ENCODE assay signal across 8 cellular contexts in the genomic region with DNA sequence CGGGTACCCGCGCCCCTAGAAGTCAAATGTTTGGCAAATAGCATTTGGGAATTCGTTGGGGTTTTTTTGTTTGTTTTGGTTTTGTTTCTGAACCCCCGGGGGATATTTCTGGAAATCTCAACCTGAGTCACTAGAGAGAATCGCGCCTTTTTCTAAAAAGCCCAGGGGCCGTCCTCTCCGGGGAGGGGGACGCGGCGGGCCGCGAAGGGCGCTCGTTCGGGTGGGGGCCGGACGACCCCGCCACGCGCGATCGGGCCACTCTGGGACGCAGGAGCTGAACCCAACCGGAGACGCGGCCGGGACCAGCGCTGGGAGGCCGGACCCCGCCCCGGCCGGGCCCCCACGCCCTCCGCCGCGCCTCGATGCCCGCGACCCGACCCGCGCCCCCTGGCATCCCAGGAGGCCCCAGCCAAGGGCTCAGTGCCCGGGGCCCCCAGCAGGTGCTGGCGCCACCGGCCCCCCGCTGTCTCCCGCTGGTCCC. TPM values are rescaled to one million over a fixed set of nuclear protein-coding genes. Genes with fewer than 3 reads are reported as not detected.
DNase-seq lines count a peak whose midpoint lies in the region; ATAC-seq and TF ChIP-seq lines count a peak whose summit lies in the region.

No MANE protein-coding gene starts in this region.

- H3K27ac ChIP-seq in HUES64 (ENCODE audit: low read depth, low read length) (peak overlapping the region; percentile 50; the same call in 1 of the 2 replicates), mammary epithelial cell (ENCODE audit: insufficient read depth, low read depth, low read length) (peak overlapping the region; percentile 83), lung (ENCODE audit: low read depth in 1 of 2, low read length in 1 of 2) (peak overlapping the region; percentile 93 to 94), urinary bladder (ENCODE audit: low read depth) (peak overlapping the region; percentile 99)

- H3K4me3 ChIP-seq in HUES64 (ENCODE audit: low read length) (peak overlapping the region; percentile 65), mammary epithelial cell (replicated peaks in 1 of 3; ENCODE audit: insufficient read depth in 1 of 3, low read depth in 2 of 3, low read length in 3 of 3) (peak overlapping the region; percentile 72 to 88 (median 84)), lung (peak overlapping the region; percentile 82), urinary bladder (ENCODE audit: low read depth, low read length) (peak overlapping the region; percentile 99)

- peak in 1 of 2 donors; percentile 14 for DNase-seq in activated T-cell treated with anti-CD3 and anti-CD28 coated beads, Interleukin-2, amount 50 U/mL, for 72 hours
- DNase-seq in activated T-cell treated with anti-CD3 and anti-CD28 coated beads, Interleukin-2, amount 50 U/mL, for 1 hour: no peak
- DNase-seq in mammary epithelial cell (no peak), lung (ENCODE audit: low spot score) (no peak), SKM-1 (lab: John Stamatoyannopoulos, UW; ENCODE audit: unreplicated experiment) (no peak)

- dilution Hi-C loops in mammary epithelial cell (cut with HindIII; ENCODE audit: low sequenced_read_pairs): no loop called here

- H4K20me1 ChIP-seq in mammary epithelial cell (ENCODE audit: insufficient read depth, low read length): no peaks in the 10 kb centered on the region

- H3K4me1 Mint-ChIP-seq in activated T-cell treated with anti-CD3 and anti-CD28 coated beads, Interleukin-2, amount 50 U/mL, for 72 hours (ENCODE audit: low read depth): peaks cover 40% of the 10 kb centered on the region

- H3K36me3 ChIP-seq in HUES64 (ENCODE audit: insufficient read depth, low read length): no peaks in the 10 kb centered on the region
- no peaks in the 10 kb centered on the region for H3K36me3 ChIP-seq in mammary epithelial cell (ENCODE audit: insufficient read depth, low read length)
- no peaks in the 10 kb centered on the region for H3K36me3 ChIP-seq in lung (ENCODE audit: control insufficient read depth in 2 of 2, insufficient read depth in 2 of 2, low read length in 2 of 2)
- H3K36me3 ChIP-seq in urinary bladder (ENCODE audit: insufficient read depth): no peaks in the 10 kb centered on the region

- peak overlapping the region; percentile 22 for H2AFZ ChIP-seq in mammary epithelial cell (ENCODE audit: low read depth, low read length)

- TF ChIP-seq CTCF in mammary epithelial cell (conservative IDR thresholded peaks at IDR 0.05 in 1 of 2, IDR thresholded peaks at IDR 0.05 in 1 of 2; ENCODE audit: extremely low read depth in 1 of 2, insufficient read depth in 1 of 2, low read depth in 1 of 2, low read length in 2 of 2) (no peak), lung (IDR thresholded peaks at IDR 0.05; ENCODE audit: control extremely low read depth, extremely low read depth) (no peak)

- under 1% methylated on average over 49 of the region's 49 CpGs for WGBS in HUES64
- WGBS in mammary epithelial cell (ENCODE audit: low coverage, missing lambda C conversion rate): no CpG with 5 or more reads among the region's 49 CpGs
- 1% methylated on average over 33 to 49 of the region's 49 CpGs for WGBS in lung, 2 donors
- WGBS in urinary bladder: under 1% methylated on average over 46 of the region's 49 CpGs

- no peaks in the 10 kb centered on the region for H3K27me3 Mint-ChIP-seq in activated T-cell treated with anti-CD3 and anti-CD28 coated beads, Interleukin-2, amount 50 U/mL, for 72 hours (ENCODE audit: low read depth)

- H3K4me1 ChIP-seq in HUES64 (ENCODE audit: insufficient read depth, low read length) (peaks cover 46% of the 10 kb centered on the region), mammary epithelial cell (ENCODE audit: insufficient read depth, low read length) (peaks cover 30% of the 10 kb centered on the region), lung (ENCODE audit: control insufficient read depth in 2 of 2, insufficient read depth in 2 of 2, low read length in 2 of 2) (peaks cover 3 to 5% of the 10 kb centered on the region in 2 donors), urinary bladder (ENCODE audit: insufficient read depth) (no peaks in the 10 kb centered on the region)

- intact Hi-C loops in mammary epithelial cell (cut with micrococcal nuclease): loop anchor here (5.0 to 10.0 kb wide), 3 partner anchors 41 to 179 kb away; no protein-coding TSS in a partner anchor

- peak overlapping the region; percentile 83 for H3K4me2 ChIP-seq in mammary epithelial cell (ENCODE audit: insufficient read depth, low read depth, low read length)

- H3K79me2 ChIP-seq in mammary epithelial cell (ENCODE audit: insufficient read depth, low read length): peaks cover 60% of the 10 kb centered on the region

- H3K9ac ChIP-seq in HUES64 (ENCODE audit: low read depth, low read length) (peak overlapping the region; percentile 65), mammary epithelial cell (ENCODE audit: insufficient read depth, low read length) (peak overlapping the region; percentile 84)

- H3K4me3 Mint-ChIP-seq in activated T-cell treated with anti-CD3 and anti-CD28 coated beads, Interleukin-2, amount 50 U/mL, for 72 hours: peak overlapping the region; percentile 89 to 93

- H3K27me3 ChIP-seq in HUES64 (ENCODE audit: insufficient read depth, low read length) (peaks cover 8% of the 10 kb centered on the region; the same call in 1 of the 2 replicates), mammary epithelial cell (ENCODE audit: insufficient read depth, low read length) (no peaks in the 10 kb centered on the region), lung (ENCODE audit: control insufficient read depth, insufficient read depth) (no peaks in the 10 kb centered on the region)

- TSS peak; percentile 27 for BruUV-seq in mammary epithelial cell (replicated peaks; lab: Mats Ljungman, UMichigan)

- H3K9me3 ChIP-seq in HUES64 (ENCODE audit: insufficient read depth, low read depth, low read length) (peaks cover 3% of the 10 kb centered on the region; the same call in 1 of the 2 replicates), mammary epithelial cell (replicated peaks; ENCODE audit: insufficient read depth, low read length) (no peaks in the 10 kb centered on the region), lung (ENCODE audit: control insufficient read depth in 2 of 2, insufficient read depth in 1 of 2, low read length in 1 of 2) (peaks cover 0 to 3% of the 10 kb centered on the region in 2 donors)

- CTCF ChIA-PET in mammary epithelial cell (lab: Charles Lee; ENCODE audit: low non-redundant PET): no interaction called here

- H3K9me3 Mint-ChIP-seq in activated T-cell treated with anti-CD3 and anti-CD28 coated beads, Interleukin-2, amount 50 U/mL, for 72 hours: no peaks in the 10 kb centered on the region

- peak in 1 of 2 donors; percentile 27 for ATAC-seq in activated T-cell treated with anti-CD3 and anti-CD28 coated beads, Interleukin-2, amount 50 U/mL, for 72 hours (replicated peaks in 1 of 2)
- ATAC-seq in lung (ENCODE audit: insufficient read depth, low FRiP score) (peak; percentile 44), HG03520 (IDR thresholded peaks at IDR 0.05; ENCODE audit: unreplicated experiment) (no peak)

- H3K27ac Mint-ChIP-seq in activated T-cell treated with anti-CD3 and anti-CD28 coated beads, Interleukin-2, amount 50 U/mL, for 72 hours: peak overlapping the region; percentile 65

- in situ Hi-C loops in mammary epithelial cell (cut with MboI; ENCODE audit: low sequenced_read_pairs in 2 of 2): loop anchor here in 1 of 2 donors (10.0 kb wide), 1 partner anchor 58 kb away; no protein-coding TSS in a partner anchor

- H3K36me3 Mint-ChIP-seq in activated T-cell treated with anti-CD3 and anti-CD28 coated beads, Interleukin-2, amount 50 U/mL, for 72 hours (ENCODE audit: insufficient read depth in 2 of 2): peaks cover 7 to 10% of the 10 kb centered on the region in 2 donors

RNA-seq across cellular contexts. Expression of a gene that starts 0.3 kb away (rescaled TPM):
- total RNA-seq in activated T-cell treated with anti-CD3 and anti-CD28 coated beads, Interleukin-2, amount 50 U/mL, for 72 hours: 100 to 1,000 TPM; 110 to 137 TPM
- 147 TPM for polyA plus RNA-seq in HUES64 (2013, experiment 1 of 2)
- polyA plus RNA-seq in HUES64 (2013, experiment 2 of 2): 152 TPM
- total RNA-seq in mammary epithelial cell (100 to 1,000 TPM; 128 to 197 TPM), lung (100 to 1,000 TPM in 1 of 2 donors, 10 to 100 TPM in 1; 89.8 to 203 TPM), urinary bladder (69.7 TPM)
- polyA plus RNA-seq in mammary epithelial cell (180 TPM), lung (100 to 1,000 TPM in 1 of 2 donors, 10 to 100 TPM in 1; 66.4 to 406 TPM), urinary bladder (120 TPM)
- polyA minus RNA-seq in mammary epithelial cell: 276 TPM
